In the genomic region with DNA sequence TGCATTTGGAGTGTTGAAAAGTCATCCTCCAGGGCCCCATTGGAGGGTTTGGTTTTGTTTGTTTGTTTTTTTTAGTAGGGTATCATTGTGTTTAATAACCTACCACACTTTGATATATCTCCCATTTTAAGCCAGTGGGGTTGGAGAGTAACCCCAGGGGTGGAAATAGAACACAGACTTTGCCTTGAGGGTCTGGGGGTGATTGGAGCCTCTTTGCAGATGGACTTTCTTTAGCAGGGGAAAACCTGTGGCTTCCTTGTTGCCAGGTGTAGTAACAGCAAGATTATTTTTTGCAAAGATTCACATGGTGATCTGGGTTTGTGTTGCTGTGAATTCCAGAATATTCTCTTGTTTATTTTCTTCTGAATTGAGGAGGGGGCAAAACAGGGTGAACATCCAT, we compare ENCODE assay signal across 8 cellular contexts. TPM values are rescaled to one million over a fixed set of nuclear protein-coding genes. Genes with fewer than 3 reads are reported as not detected.
DNase-seq lines count a peak whose midpoint lies in the region; ATAC-seq and TF ChIP-seq lines count a peak whose summit lies in the region.

No MANE protein-coding gene starts in this region.

- no peak for ATAC-seq in HG02938 (IDR thresholded peaks at IDR 0.05; ENCODE audit: unreplicated experiment)

- no peaks in the 10 kb centered on the region for H3K27me3 ChIP-seq in DOHH2 (ENCODE audit: control insufficient read depth, low read length)
- H3K27me3 ChIP-seq in Peyer's patch, result no peaks in the 10 kb centered on the region
- H3K27me3 ChIP-seq in esophagus muscularis mucosa, result no peaks in the 10 kb centered on the region
- no peaks in the 10 kb centered on the region for H3K27me3 ChIP-seq in prostate gland (replicated peaks; ENCODE audit: insufficient read depth)

- H4K20me1 ChIP-seq in DOHH2 (ENCODE audit: control insufficient read depth, insufficient read depth, low read depth, low read length), result peaks cover 3% of the 10 kb centered on the region; the same call in 1 of the 2 replicates

- H3K4me3 ChIP-seq in DOHH2 (ENCODE audit: low read length) (peak overlapping the region; percentile 84), Peyer's patch (peak overlapping the region; percentile 84 to 98 (median 94)), esophagus muscularis mucosa (peak overlapping the region; percentile 93 to 99 (median 94)), prostate gland (peak overlapping the region; percentile 71 to 87)

- intact Hi-C loops in esophagus muscularis mucosa (cut with DNase I), result loop anchor here (5.0 kb wide), 2 partner anchors 61 to 176 kb away; no protein-coding TSS in a partner anchor
- intact Hi-C loops in prostate gland (cut with DNase I), result loop anchor here (5.0 to 10.0 kb wide), 3 partner anchors 46 to 114 kb away; no protein-coding TSS in a partner anchor

- peak overlapping the region; percentile 87 for H3K4me2 ChIP-seq in DOHH2 (ENCODE audit: low read length)

- H3K79me2 ChIP-seq in DOHH2 (ENCODE audit: control insufficient read depth, low read length), result peaks cover 69% of the 10 kb centered on the region

- no peak for TF ChIP-seq CTCF in DOHH2 (IDR thresholded peaks at IDR 0.05; ENCODE audit: low read depth, low read length, poor library complexity, severe bottlenecking)
- TF ChIP-seq CTCF in Peyer's patch (IDR thresholded peaks at IDR 0.05), result no peak
- TF ChIP-seq CTCF in esophagus muscularis mucosa (IDR thresholded peaks at IDR 0.05), result no peak
- no peak for TF ChIP-seq CTCF in prostate gland (IDR thresholded peaks at IDR 0.05)

- peaks cover 29% of the 10 kb centered on the region for H3K4me1 ChIP-seq in DOHH2 (ENCODE audit: control insufficient read depth, low read length)
- H3K4me1 ChIP-seq in Peyer's patch, result peaks cover 0 to 25% (median 10%) of the 10 kb centered on the region in 4 donors
- H3K4me1 ChIP-seq in esophagus muscularis mucosa, result peaks cover 25 to 72% (median 64%) of the 10 kb centered on the region in 4 donors
- peaks cover 8% of the 10 kb centered on the region for H3K4me1 ChIP-seq in prostate gland (replicated peaks)

- no peak overlapping the region for H3K27ac ChIP-seq in DOHH2 (ENCODE audit: low read depth, low read length)
- H3K27ac ChIP-seq in Peyer's patch, result peak overlapping the region; percentile 77 to 95 (median 86)
- peak overlapping the region; percentile 93 to 98 (median 95) for H3K27ac ChIP-seq in esophagus muscularis mucosa (replicated peaks in 1 of 4)
- H3K27ac ChIP-seq in prostate gland, result peak overlapping the region; percentile 85 to 89

- no peaks in the 10 kb centered on the region for H3K9me3 ChIP-seq in DOHH2 (ENCODE audit: control insufficient read depth, insufficient read depth, low read length)
- no peaks in the 10 kb centered on the region for H3K9me3 ChIP-seq in Peyer's patch
- no peaks in the 10 kb centered on the region for H3K9me3 ChIP-seq in esophagus muscularis mucosa
- no peaks in the 10 kb centered on the region for H3K9me3 ChIP-seq in prostate gland

- DNase-seq in Peyer's patch (no peak), esophagus muscularis mucosa (ENCODE audit: extremely low spot score) (no peak), prostate gland (ENCODE audit: low spot score) (no peak), Ammon's horn (ENCODE audit: low spot score) (no peak), NCI-H2107 (lab: John Stamatoyannopoulos, UW) (no peak), NCI-H345 treated with DMSO at 0.1 percent for 48 hours (lab: John Stamatoyannopoulos, UW; ENCODE audit: unreplicated experiment) (no peak)

- no peaks in the 10 kb centered on the region for H3K9me2 ChIP-seq in DOHH2 (replicated peaks; ENCODE audit: control insufficient read depth, low read length)

- no peak for TF ChIP-seq POLR2A in Peyer's patch (IDR thresholded peaks at IDR 0.05)
- no peak for TF ChIP-seq POLR2A in esophagus muscularis mucosa (IDR thresholded peaks at IDR 0.05; ENCODE audit: low read depth)
- TF ChIP-seq POLR2A in prostate gland (IDR thresholded peaks at IDR 0.05), result no peak

- H3K36me3 ChIP-seq in DOHH2 (ENCODE audit: control insufficient read depth, low read length) (no peaks in the 10 kb centered on the region; the same call in 1 of the 2 replicates), Peyer's patch (no peaks in the 10 kb centered on the region), esophagus muscularis mucosa (no peaks in the 10 kb centered on the region), prostate gland (no peaks in the 10 kb centered on the region)

- no peak for TF ChIP-seq EP300 in esophagus muscularis mucosa (IDR thresholded peaks at IDR 0.05)

- H3F3A ChIP-seq in DOHH2 (ENCODE audit: control insufficient read depth, insufficient read depth), result no peaks in the 10 kb centered on the region

RNA-seq across cellular contexts. Expression of a gene that starts 1.5 kb away (rescaled TPM):
- total RNA-seq in Peyer's patch, result 100 to 1,000 TPM in 1 of 4 donors, 10 to 100 TPM in 3; 17.3 to 105 (median 28.3) TPM
- 100 to 1,000 TPM in 2 of 4 donors, 10 to 100 TPM in 2; 61.8 to 141 (median 103) TPM for total RNA-seq in esophagus muscularis mucosa
- total RNA-seq in prostate gland, result 10 to 100 TPM; 33.4 to 87.7 TPM
